Comparison of ENCODE assay signal across 1 cellular context in the genomic region with DNA sequence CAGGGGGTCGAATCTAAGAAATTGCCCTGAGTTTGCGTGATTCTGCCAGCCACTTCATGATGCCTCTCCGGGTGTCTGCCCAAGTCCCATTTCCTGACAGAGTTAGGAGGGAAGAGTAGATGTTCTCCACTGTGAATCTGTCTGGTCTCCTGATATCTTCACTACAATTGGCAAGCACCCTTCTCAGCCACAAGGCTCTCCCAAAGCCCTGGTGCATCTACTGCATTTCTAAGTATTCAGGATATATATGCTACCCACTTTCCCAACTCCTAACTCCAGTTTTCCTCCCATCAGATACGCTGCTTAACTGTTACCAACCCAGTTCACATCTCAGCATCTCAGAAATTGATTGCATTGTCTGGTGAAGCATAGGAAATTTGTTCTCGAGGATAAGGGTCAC.
TF ChIP-seq lines count a peak whose summit lies in the region.

No MANE protein-coding gene starts in this region.

TF ChIP-seq in IMR-90, 13 proteins besides CTCF, POLR2A, EP300 and RAD21:
- no peak for TF ChIP-seq NFE2L2 (IDR thresholded peaks at IDR 0.05; ENCODE audit: low read depth, low read length)
- TF ChIP-seq, protein P1, sequence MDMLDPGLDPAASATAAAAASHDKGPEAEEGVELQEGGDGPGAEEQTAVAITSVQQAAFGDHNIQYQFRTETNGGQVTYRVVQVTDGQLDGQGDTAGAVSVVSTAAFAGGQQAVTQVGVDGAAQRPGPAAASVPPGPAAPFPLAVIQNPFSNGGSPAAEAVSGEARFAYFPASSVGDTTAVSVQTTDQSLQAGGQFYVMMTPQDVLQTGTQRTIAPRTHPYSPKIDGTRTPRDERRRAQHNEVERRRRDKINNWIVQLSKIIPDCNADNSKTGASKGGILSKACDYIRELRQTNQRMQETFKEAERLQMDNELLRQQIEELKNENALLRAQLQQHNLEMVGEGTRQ (IDR thresholded peaks at IDR 0.05; ENCODE audit: low read depth, low read length) = no peak
- TF ChIP-seq RFX5 (IDR thresholded peaks at IDR 0.05; ENCODE audit: low read depth, low read length) = no peak
- no peak for TF ChIP-seq CHD1 (IDR thresholded peaks at IDR 0.05; ENCODE audit: low read depth, low read length)
- no peak for TF ChIP-seq MAZ (IDR thresholded peaks at IDR 0.05; ENCODE audit: borderline replicate concordance, low read depth, low read length)
- TF ChIP-seq CEBPB (IDR thresholded peaks at IDR 0.05; ENCODE audit: low read depth, low read length) = no peak
- no peak for TF ChIP-seq FOS (IDR thresholded peaks at IDR 0.05; ENCODE audit: low read depth, low read length)
- no peak for TF ChIP-seq SMC3 (IDR thresholded peaks at IDR 0.05; ENCODE audit: low read depth, low read length)
- TF ChIP-seq RCOR1 (IDR thresholded peaks at IDR 0.05; ENCODE audit: insufficient replicate concordance, low read length) = no peak
- TF ChIP-seq MAFK (IDR thresholded peaks at IDR 0.05; ENCODE audit: low read depth, low read length) = no peak
- TF ChIP-seq, protein P2, sequence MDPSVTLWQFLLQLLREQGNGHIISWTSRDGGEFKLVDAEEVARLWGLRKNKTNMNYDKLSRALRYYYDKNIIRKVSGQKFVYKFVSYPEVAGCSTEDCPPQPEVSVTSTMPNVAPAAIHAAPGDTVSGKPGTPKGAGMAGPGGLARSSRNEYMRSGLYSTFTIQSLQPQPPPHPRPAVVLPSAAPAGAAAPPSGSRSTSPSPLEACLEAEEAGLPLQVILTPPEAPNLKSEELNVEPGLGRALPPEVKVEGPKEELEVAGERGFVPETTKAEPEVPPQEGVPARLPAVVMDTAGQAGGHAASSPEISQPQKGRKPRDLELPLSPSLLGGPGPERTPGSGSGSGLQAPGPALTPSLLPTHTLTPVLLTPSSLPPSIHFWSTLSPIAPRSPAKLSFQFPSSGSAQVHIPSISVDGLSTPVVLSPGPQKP (IDR thresholded peaks at IDR 0.05; ENCODE audit: borderline replicate concordance, low read depth, low read length) = no peak
- TF ChIP-seq MXI1 (IDR thresholded peaks at IDR 0.05; ENCODE audit: borderline replicate concordance, low read depth, low read length) = no peak
- no peak for TF ChIP-seq BHLHE40 (IDR thresholded peaks at IDR 0.05; ENCODE audit: low read depth, low read length)
